In genomic region chr7:106548491-106548890, GRCh38 we compare ENCODE assay signal across 22 cellular contexts.
DNase-seq lines count a peak whose midpoint lies in the region; ATAC-seq and TF ChIP-seq lines count a peak whose summit lies in the region.
"Had no signal": no experiment of that assay in that cellular context is flagged by ENCODE, and none has a peak within 500 bp of the region (broad histone marks: within the 10 kb centered on the region; RNA-seq: fewer than 3 reads in every experiment).

No MANE protein-coding gene starts in this region.

- no peak overlapping the region for H3K4me3 ChIP-seq in OCI-LY3 (ENCODE audit: low read length)
- H3K4me3 ChIP-seq in esophagus muscularis mucosa: no peak overlapping the region
- no peak overlapping the region for H3K4me3 ChIP-seq in right lobe of liver
- H3K4me3 ChIP-seq: BLaER1, GM12878 had no signal

- peaks cover 12% of the 10 kb centered on the region for H3K36me3 ChIP-seq in OCI-LY3 (replicated peaks; ENCODE audit: low read depth, low read length)
- no peaks in the 10 kb centered on the region for H3K36me3 ChIP-seq in esophagus muscularis mucosa
- no peaks in the 10 kb centered on the region for H3K36me3 ChIP-seq in right lobe of liver
- H3K36me3 ChIP-seq: BE2C, BLaER1 had no signal

- no peaks in the 10 kb centered on the region for H3K79me2 ChIP-seq in OCI-LY3 (ENCODE audit: low read length)

- H3K27ac ChIP-seq in OCI-LY3 (ENCODE audit: low read length) (no peak overlapping the region), esophagus muscularis mucosa (replicated peaks in 1 of 4) (no peak overlapping the region), right lobe of liver (no peak overlapping the region)
- H3K27ac ChIP-seq: BLaER1 had no signal

- no peak overlapping the region for H3K9ac ChIP-seq in OCI-LY3 (ENCODE audit: low read length)
- H3K9ac ChIP-seq: BLaER1 had no signal

- H3K4me1 ChIP-seq in OCI-LY3 (ENCODE audit: low read length) (peaks cover 38% of the 10 kb centered on the region), esophagus muscularis mucosa (peaks cover 0 to 3% (median 1%) of the 10 kb centered on the region in 4 donors), right lobe of liver (no peaks in the 10 kb centered on the region)
- H3K4me1 ChIP-seq: BE2C had no signal

- peak overlapping the region; percentile 7; the same call in 1 of the 2 replicates for H3K4me2 ChIP-seq in OCI-LY3 (ENCODE audit: low read length)
- H3K4me2 ChIP-seq: BLaER1 had no signal

- TF ChIP-seq CTCF in OCI-LY3 (IDR thresholded peaks at IDR 0.05; ENCODE audit: low read depth, low read length) (no peak), esophagus muscularis mucosa (IDR thresholded peaks at IDR 0.05) (no peak), right lobe of liver (IDR thresholded peaks at IDR 0.05) (no peak)

- H2AFZ ChIP-seq in OCI-LY3 (ENCODE audit: low read depth, low read length): no peak overlapping the region

- TF ChIP-seq EP300 in esophagus muscularis mucosa (IDR thresholded peaks at IDR 0.05): no peak

- peak; percentile 45 for DNase-seq in esophagus muscularis mucosa (ENCODE audit: extremely low spot score)
- DNase-seq in right lobe of liver: no peak
- DNase-seq in stimulated activated naive CD8-positive, alpha-beta T cell treated with anti-CD3 and anti-CD28 coated beads, Interleukin-15, Interleukin-2, amounts not matched to agents 100 U/mL and 50 U/mL, for 24 hours: no peak
- DNase-seq: 8988T; ACHN; BE2C; C1 segment of cervical spinal cord; CD4-positive, alpha-beta memory T cell; CD4-positive, CD25-positive, alpha-beta regulatory T cell; CD8-positive, alpha-beta memory T cell; COR-L47; DMS 273 treated with DMSO at 0.1 percent for 48 hours; DMS153; DMS53; DMS79; DND-41; EL; GDM1 had no signal

- intact Hi-C loops in esophagus muscularis mucosa (cut with DNase I): no loop called here
- intact Hi-C loops in right lobe of liver (cut with DNase I): no loop called here

- ATAC-seq in HG03095 (IDR thresholded peaks at IDR 0.05; ENCODE audit: unreplicated experiment) (no peak), right lobe of liver (no peak)
- no peak for ATAC-seq in stimulated activated naive CD8-positive, alpha-beta T cell treated with anti-CD3 and anti-CD28 coated beads, Interleukin-15, Interleukin-2, amounts not matched to agents 100 U/mL and 50 U/mL, for 24 hours
- ATAC-seq: GM12878 had no signal

- no peak for TF ChIP-seq POLR2A in esophagus muscularis mucosa (IDR thresholded peaks at IDR 0.05; ENCODE audit: low read depth)
- no peak for TF ChIP-seq POLR2A in right lobe of liver (IDR thresholded peaks at IDR 0.05)

- H4K20me1 ChIP-seq in OCI-LY3 (ENCODE audit: insufficient read depth, low read length): no peaks in the 10 kb centered on the region
- H4K20me1 ChIP-seq: BLaER1 had no signal

- H3K9me3 ChIP-seq in OCI-LY3 (ENCODE audit: insufficient read depth, low read length) (no peaks in the 10 kb centered on the region), esophagus muscularis mucosa (no peaks in the 10 kb centered on the region), right lobe of liver (no peaks in the 10 kb centered on the region)
- H3K9me3 ChIP-seq: BE2C, BLaER1 had no signal

- H3K27me3 ChIP-seq in OCI-LY3 (ENCODE audit: low read depth, low read length) (no peaks in the 10 kb centered on the region), esophagus muscularis mucosa (no peaks in the 10 kb centered on the region), right lobe of liver (no peaks in the 10 kb centered on the region)
- H3K27me3 ChIP-seq: BE2C, BLaER1 had no signal
